Comparison of ENCODE assay signal across 25 cellular contexts in the genomic region with DNA sequence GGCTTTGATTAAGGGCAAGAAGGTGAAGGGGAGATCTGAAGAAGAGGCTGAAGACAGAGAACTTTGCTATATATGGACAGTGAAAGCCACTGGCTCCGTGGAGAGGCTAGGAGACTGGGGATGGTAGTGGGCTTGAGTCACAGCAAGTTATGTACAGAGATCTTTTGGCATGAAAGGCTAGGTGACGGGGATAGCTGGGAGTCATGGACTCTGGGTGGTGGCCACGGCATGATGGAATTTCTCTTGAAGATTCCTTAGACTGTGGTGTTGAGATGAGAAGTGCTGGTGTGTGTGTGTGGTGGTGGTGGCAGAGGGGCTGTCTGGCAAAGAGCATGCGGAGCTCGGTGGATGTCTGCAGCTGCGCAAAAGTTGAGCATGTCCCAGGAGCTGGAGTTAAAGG.
"Had no signal": no experiment of that assay in that cellular context is flagged by ENCODE, and none has a peak within 500 bp of the region (broad histone marks: within the 10 kb centered on the region; RNA-seq: fewer than 3 reads in every experiment).

No MANE protein-coding gene starts in this region.

- DNase-seq: stimulated activated CD4-positive, alpha-beta T cell treated with anti-CD3 and anti-CD28 coated beads, Interleukin-2, amount 100 ng/mL, for 48 hours; stimulated activated CD4-positive, alpha-beta T cell treated with anti-CD3 and anti-CD28 coated beads, Interleukin-4, amount 100 ng/mL, for 1 hour; stimulated activated CD4-positive, alpha-beta T cell treated with anti-CD3 and anti-CD28 coated beads, Interleukin-4, amount 100 ng/mL, for 24 hours; stimulated activated CD4-positive, alpha-beta T cell treated with anti-CD3 and anti-CD28 coated beads, Interleukin-4, amount 100 ng/mL, for 4 hours; stimulated activated CD8-positive, alpha-beta memory T cell treated with anti-CD3 and anti-CD28 coated beads, Interleukin-4, amount 100 ng/mL, for 48 hours; stimulated activated naive B cell treated with anti-CD40 and anti-IgM and Interleukin-4, amounts not matched to agents 10 μg/mL and 1 μg/mL and 100 μg/mL, for 72 hours; stimulated activated naive CD4-positive, alpha-beta T cell; stimulated activated naive CD4-positive, alpha-beta T cell treated with Interleukin-2 at 50 U/mL for 16 hours; stimulated activated naive CD8-positive, alpha-beta T cell treated with anti-CD3 and anti-CD28 coated beads, Interleukin-15, amount 100 ng/mL, for 72 hours; stimulated activated naive CD8-positive, alpha-beta T cell treated with anti-CD3 and anti-CD28 coated beads, Interleukin-15, Interleukin-2, amounts not matched to agents 100 U/mL and 50 U/mL, for 24 hours; stomach; substantia nigra; testis; thyroid gland; tibial artery; transverse colon; upper lobe of left lung; upper lobe of right lung; uterus had no signal

- H3K36me3 ChIP-seq: stomach, suprapubic skin, thoracic aorta, thyroid gland, tibial artery, tibial nerve, transverse colon, upper lobe of left lung, upper lobe of right lung, uterus, vagina had no signal

- ATAC-seq: stimulated activated effector memory CD8-positive, alpha-beta T cell treated with anti-CD3 and anti-CD28 coated beads, Interleukin-12 subunit alpha, Interleukin-12 subunit beta, amount 100 ng/mL, for 72 hours; stimulated activated memory B cell treated with anti-CD40 and anti-IgM and Interleukin-4, amounts not matched to agents 10 μg/mL and 1 μg/mL and 100 μg/mL, for 72 hours; stimulated activated naive B cell treated with anti-CD40 and anti-IgM and Interleukin-4, amounts not matched to agents 10 μg/mL and 1 μg/mL and 100 μg/mL, for 72 hours; stimulated activated naive CD8-positive, alpha-beta T cell treated with anti-CD3 and anti-CD28 coated beads, Interleukin-15, amount 100 ng/mL, for 72 hours; stimulated activated naive CD8-positive, alpha-beta T cell treated with anti-CD3 and anti-CD28 coated beads, Interleukin-15, Interleukin-2, amounts not matched to agents 100 U/mL and 50 U/mL, for 24 hours; upper lobe of right lung had no signal

- H3K4me3 ChIP-seq: stomach, suprapubic skin, testis, thoracic aorta, thyroid gland, tibial artery, tibial nerve, transverse colon, upper lobe of left lung, upper lobe of right lung, uterus, vagina had no signal

- H3K27me3 ChIP-seq: suprapubic skin, testis, thyroid gland, tibial artery, tibial nerve, transverse colon, upper lobe of left lung, upper lobe of right lung, uterus, vagina had no signal

- H3K27ac ChIP-seq: stomach, suprapubic skin, testis, thoracic aorta, thyroid gland, tibial artery, tibial nerve, transverse colon, upper lobe of left lung, upper lobe of right lung, uterus, vagina had no signal

- H3K4me1 ChIP-seq: stomach, suprapubic skin, testis, thyroid gland, tibial nerve, transverse colon, uterus, vagina had no signal

- H3K9me3 ChIP-seq: stomach, suprapubic skin, testis, thoracic aorta, thyroid gland, tibial artery, tibial nerve, transverse colon, upper lobe of left lung, upper lobe of right lung, uterus, vagina had no signal
